In genomic region chr6:109379706-109380105, GRCh38 we compare ENCODE assay signal across 1 cellular context.
TF ChIP-seq lines count a peak whose summit lies in the region.

No MANE protein-coding gene starts in this region.

TF ChIP-seq in H1, 55 proteins besides CTCF, POLR2A, EP300 and RAD21 (continued from another document):
- TF ChIP-seq CEBPB (IDR thresholded peaks at IDR 0.05; ENCODE audit: low read depth, low read length) (no peak), SRF (IDR thresholded peaks at IDR 0.05; ENCODE audit: low read depth, low read length) (no peak), PHF8 (conservative IDR thresholded peaks at IDR 0.05; ENCODE audit: low read depth, low read length) (no peak), CREB1 (IDR thresholded peaks at IDR 0.05) (no peak), NRF1 (IDR thresholded peaks at IDR 0.05; ENCODE audit: low read depth, low read length) (no peak), KDM5A (IDR thresholded peaks at IDR 0.05; ENCODE audit: low read length) (no peak), SUZ12 (IDR thresholded peaks at IDR 0.05; ENCODE audit: low read length) (no peak), NANOG (IDR thresholded peaks at IDR 0.05; ENCODE audit: insufficient read depth, low read depth, low read length, poor library complexity, severe bottlenecking) (no peak), JUND (IDR thresholded peaks at IDR 0.05; ENCODE audit: low read length) (no peak), BRCA1 (IDR thresholded peaks at IDR 0.05; ENCODE audit: low read depth, low read length) (no peak)
